13 cellular contexts compared by ENCODE assay signal in the genomic region with DNA sequence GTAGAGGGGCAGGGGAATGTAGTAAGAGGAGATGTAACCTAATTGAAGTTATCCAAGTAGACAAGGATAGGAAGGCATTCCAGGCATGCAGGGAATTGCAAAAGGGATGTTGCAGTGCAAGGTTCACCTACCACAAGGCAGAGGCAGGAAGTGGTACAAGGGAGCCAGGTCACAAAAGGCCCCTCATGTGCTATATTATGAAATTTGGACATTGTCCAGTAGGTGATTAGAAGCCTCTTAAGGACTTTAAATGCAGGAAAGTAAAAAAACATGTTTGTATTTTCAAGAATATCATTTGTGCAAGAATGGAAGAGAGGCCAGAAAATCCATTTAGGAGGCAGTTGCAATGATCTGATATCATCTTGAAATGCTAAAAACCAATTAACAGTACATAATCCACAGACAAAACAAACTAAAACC.
DNase-seq lines count a peak whose midpoint lies in the region; ATAC-seq and TF ChIP-seq lines count a peak whose summit lies in the region.
"Had no signal": no experiment of that assay in that cellular context is flagged by ENCODE, and none has a peak within 500 bp of the region (broad histone marks: within the 10 kb centered on the region; RNA-seq: fewer than 3 reads in every experiment).

No MANE protein-coding gene starts in this region.

- H3K27ac ChIP-seq in GM23248 (no peak overlapping the region), foreskin keratinocyte (no peak overlapping the region), stomach (no peak overlapping the region)

- H3K36me3 ChIP-seq in GM23248 (ENCODE audit: low read depth) (no peaks in the 10 kb centered on the region), stomach (no peaks in the 10 kb centered on the region)

- H3K9me2 ChIP-seq in GM23248 (ENCODE audit: insufficient read depth) = no peaks in the 10 kb centered on the region

- ATAC-seq in SK-N-SH treated with all-trans-retinoic acid at 6 μM for 48 hours (peak; percentile 89), foreskin keratinocyte (no peak)

- no peaks in the 10 kb centered on the region for H3K79me2 ChIP-seq in GM23248 (ENCODE audit: insufficient read depth)

- H3K4me1 ChIP-seq in GM23248 (ENCODE audit: insufficient read depth) = peaks cover 8% of the 10 kb centered on the region
- peaks cover 4% of the 10 kb centered on the region for H3K4me1 ChIP-seq in foreskin keratinocyte
- peaks cover 0 to 17% (median 3%) of the 10 kb centered on the region in 4 donors for H3K4me1 ChIP-seq in stomach

- no peak overlapping the region for H3K9ac ChIP-seq in GM23248

- no peaks in the 10 kb centered on the region for H3K27me3 ChIP-seq in GM23248 (replicated peaks; ENCODE audit: insufficient read depth)
- H3K27me3 ChIP-seq in foreskin keratinocyte = no peaks in the 10 kb centered on the region
- no peaks in the 10 kb centered on the region for H3K27me3 ChIP-seq in stomach

- no peaks in the 10 kb centered on the region for H4K20me1 ChIP-seq in GM23248 (ENCODE audit: insufficient read depth)

- no peak for TF ChIP-seq EP300 in stomach (IDR thresholded peaks at IDR 0.05)

- DNase-seq in A172 (ENCODE audit: low spot score) (peak; percentile 25), GM23248 (peak; percentile 23), iPS DF 4.7 (ENCODE audit: extremely low read depth, low spot score) (peak; percentile 28), foreskin keratinocyte (no peak), T-helper 2 cell (no peak), NCI-H2107 (lab: John Stamatoyannopoulos, UW) (no peak), stomach (no peak)
- DNase-seq: activated CD8-positive, alpha-beta memory T cell treated with anti-CD3 and anti-CD28 coated beads, Interleukin-2, amount 50 U/mL, for 4 hours; CD4-positive, CD25-positive, alpha-beta regulatory T cell; cerebellar nuclear complex; NCI-H345; T-helper 1 cell had no signal

- H3K4me2 ChIP-seq in GM23248 (ENCODE audit: unreplicated experiment) = no peak overlapping the region

- in situ Hi-C loops in GM23248 (cut with MboI) = no loop called here

- H3K4me3 ChIP-seq in GM23248 = no peak overlapping the region
- no peak overlapping the region for H3K4me3 ChIP-seq in stomach

- no peak overlapping the region for H2AFZ ChIP-seq in GM23248

- no peak for TF ChIP-seq POLR2A in stomach (IDR thresholded peaks at IDR 0.05)

- H3K9me3 ChIP-seq in GM23248 (ENCODE audit: low read depth) (no peaks in the 10 kb centered on the region), stomach (no peaks in the 10 kb centered on the region)

- intact Hi-C loops in stomach (cut with DNase I; ENCODE audit: low total_unique reads) = no loop called here

- H3F3A ChIP-seq in GM23248 (ENCODE audit: insufficient read depth) = no peaks in the 10 kb centered on the region

- TF ChIP-seq CTCF in foreskin keratinocyte (conservative IDR thresholded peaks at IDR 0.05) (no peak), stomach (IDR thresholded peaks at IDR 0.05) (no peak)

TF ChIP-seq in SK-N-SH treated with all-trans-retinoic acid at 6 μM for 48 hours, 23 proteins besides CTCF, POLR2A, EP300 and RAD21 (continues in another document):
- TF ChIP-seq, protein P1, sequence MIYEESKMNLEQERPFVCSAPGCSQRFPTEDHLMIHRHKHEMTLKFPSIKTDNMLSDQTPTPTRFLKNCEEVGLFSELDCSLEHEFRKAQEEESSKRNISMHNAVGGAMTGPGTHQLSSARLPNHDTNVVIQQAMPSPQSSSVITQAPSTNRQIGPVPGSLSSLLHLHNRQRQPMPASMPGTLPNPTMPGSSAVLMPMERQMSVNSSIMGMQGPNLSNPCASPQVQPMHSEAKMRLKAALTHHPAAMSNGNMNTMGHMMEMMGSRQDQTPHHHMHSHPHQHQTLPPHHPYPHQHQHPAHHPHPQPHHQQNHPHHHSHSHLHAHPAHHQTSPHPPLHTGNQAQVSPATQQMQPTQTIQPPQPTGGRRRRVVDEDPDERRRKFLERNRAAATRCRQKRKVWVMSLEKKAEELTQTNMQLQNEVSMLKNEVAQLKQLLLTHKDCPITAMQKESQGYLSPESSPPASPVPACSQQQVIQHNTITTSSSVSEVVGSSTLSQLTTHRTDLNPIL (CRISPR knock-in tag; IDR thresholded peaks at IDR 0.05; ENCODE audit: low read depth) = peak; percentile 40
- TF ChIP-seq, protein P2, sequence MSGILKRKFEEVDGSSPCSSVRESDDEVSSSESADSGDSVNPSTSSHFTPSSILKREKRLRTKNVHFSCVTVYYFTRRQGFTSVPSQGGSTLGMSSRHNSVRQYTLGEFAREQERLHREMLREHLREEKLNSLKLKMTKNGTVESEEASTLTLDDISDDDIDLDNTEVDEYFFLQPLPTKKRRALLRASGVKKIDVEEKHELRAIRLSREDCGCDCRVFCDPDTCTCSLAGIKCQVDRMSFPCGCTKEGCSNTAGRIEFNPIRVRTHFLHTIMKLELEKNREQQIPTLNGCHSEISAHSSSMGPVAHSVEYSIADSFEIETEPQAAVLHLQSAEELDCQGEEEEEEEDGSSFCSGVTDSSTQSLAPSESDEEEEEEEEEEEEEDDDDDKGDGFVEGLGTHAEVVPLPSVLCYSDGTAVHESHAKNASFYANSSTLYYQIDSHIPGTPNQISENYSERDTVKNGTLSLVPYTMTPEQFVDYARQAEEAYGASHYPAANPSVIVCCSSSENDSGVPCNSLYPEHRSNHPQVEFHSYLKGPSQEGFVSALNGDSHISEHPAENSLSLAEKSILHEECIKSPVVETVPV (CRISPR knock-in tag; IDR thresholded peaks at IDR 0.05) = 0 out of 2 replicates have a peak, but pooled peaks have one; percentile 39
- TF ChIP-seq ZNF8 (CRISPR knock-in tag; IDR thresholded peaks at IDR 0.05) (no peak), ZNF565 (CRISPR knock-in tag; conservative IDR thresholded peaks at IDR 0.05; ENCODE audit: low read depth) (no peak), ESRRG (CRISPR knock-in tag; IDR thresholded peaks at IDR 0.05) (no peak; the same call in 1 of the 2 replicates), ARNTL (CRISPR knock-in tag; IDR thresholded peaks at IDR 0.05; ENCODE audit: borderline replicate concordance, low read depth) (no peak), SNAI2 (CRISPR knock-in tag; IDR thresholded peaks at IDR 0.05) (0 out of 2 replicates have a peak, but pooled peaks have one; percentile 70), ZNF70 (CRISPR knock-in tag; IDR thresholded peaks at IDR 0.05) (no peak), OSR1 (CRISPR knock-in tag; IDR thresholded peaks at IDR 0.05) (no peak), ZFP3 (CRISPR knock-in tag; IDR thresholded peaks at IDR 0.05) (no peak), BACH2 (CRISPR knock-in tag; IDR thresholded peaks at IDR 0.05; ENCODE audit: borderline replicate concordance) (no peak), ISL1 (CRISPR knock-in tag; IDR thresholded peaks at IDR 0.05) (peak; percentile 98), TCF4 (CRISPR knock-in tag; IDR thresholded peaks at IDR 0.05; ENCODE audit: borderline replicate concordance) (peak; percentile 43; the same call in 1 of the 2 replicates), GLIS3 (CRISPR knock-in tag; IDR thresholded peaks at IDR 0.05) (no peak; the same call in 1 of the 2 replicates), ZFP30 (CRISPR knock-in tag; IDR thresholded peaks at IDR 0.05) (no peak)
- TF ChIP-seq, protein P3, sequence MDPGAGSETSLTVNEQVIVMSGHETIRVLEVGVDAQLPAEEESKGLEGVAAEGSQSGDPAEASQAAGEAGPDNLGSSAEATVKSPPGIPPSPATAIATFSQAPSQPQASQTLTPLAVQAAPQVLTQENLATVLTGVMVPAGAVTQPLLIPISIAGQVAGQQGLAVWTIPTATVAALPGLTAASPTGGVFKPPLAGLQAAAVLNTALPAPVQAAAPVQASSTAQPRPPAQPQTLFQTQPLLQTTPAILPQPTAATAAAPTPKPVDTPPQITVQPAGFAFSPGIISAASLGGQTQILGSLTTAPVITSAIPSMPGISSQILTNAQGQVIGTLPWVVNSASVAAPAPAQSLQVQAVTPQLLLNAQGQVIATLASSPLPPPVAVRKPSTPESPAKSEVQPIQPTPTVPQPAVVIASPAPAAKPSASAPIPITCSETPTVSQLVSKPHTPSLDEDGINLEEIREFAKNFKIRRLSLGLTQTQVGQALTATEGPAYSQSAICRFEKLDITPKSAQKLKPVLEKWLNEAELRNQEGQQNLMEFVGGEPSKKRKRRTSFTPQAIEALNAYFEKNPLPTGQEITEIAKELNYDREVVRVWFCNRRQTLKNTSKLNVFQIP (CRISPR knock-in tag; IDR thresholded peaks at IDR 0.05; ENCODE audit: borderline replicate concordance, low read depth) = no peak
- TF ChIP-seq, protein P4, sequence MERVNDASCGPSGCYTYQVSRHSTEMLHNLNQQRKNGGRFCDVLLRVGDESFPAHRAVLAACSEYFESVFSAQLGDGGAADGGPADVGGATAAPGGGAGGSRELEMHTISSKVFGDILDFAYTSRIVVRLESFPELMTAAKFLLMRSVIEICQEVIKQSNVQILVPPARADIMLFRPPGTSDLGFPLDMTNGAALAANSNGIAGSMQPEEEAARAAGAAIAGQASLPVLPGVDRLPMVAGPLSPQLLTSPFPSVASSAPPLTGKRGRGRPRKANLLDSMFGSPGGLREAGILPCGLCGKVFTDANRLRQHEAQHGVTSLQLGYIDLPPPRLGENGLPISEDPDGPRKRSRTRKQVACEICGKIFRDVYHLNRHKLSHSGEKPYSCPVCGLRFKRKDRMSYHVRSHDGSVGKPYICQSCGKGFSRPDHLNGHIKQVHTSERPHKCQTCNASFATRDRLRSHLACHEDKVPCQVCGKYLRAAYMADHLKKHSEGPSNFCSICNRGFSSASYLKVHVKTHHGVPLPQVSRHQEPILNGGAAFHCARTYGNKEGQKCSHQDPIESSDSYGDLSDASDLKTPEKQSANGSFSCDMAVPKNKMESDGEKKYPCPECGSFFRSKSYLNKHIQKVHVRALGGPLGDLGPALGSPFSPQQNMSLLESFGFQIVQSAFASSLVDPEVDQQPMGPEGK (CRISPR knock-in tag; IDR thresholded peaks at IDR 0.05; ENCODE audit: borderline replicate concordance) = no peak

Comparison
In these comparisons a context has a peak if more than half of its experiments do, and no peak if none do; other contexts are left out.
1. DNase-seq: peak in A172 (single experiment), GM23248 (single experiment) and iPS DF 4.7 (single experiment); none in foreskin keratinocyte (0 of 2), T-helper 2 cell (0 of 5), NCI-H2107 (single experiment) and stomach (single experiment).